ENCODE assay signal across 8 cellular contexts in the genomic region with DNA sequence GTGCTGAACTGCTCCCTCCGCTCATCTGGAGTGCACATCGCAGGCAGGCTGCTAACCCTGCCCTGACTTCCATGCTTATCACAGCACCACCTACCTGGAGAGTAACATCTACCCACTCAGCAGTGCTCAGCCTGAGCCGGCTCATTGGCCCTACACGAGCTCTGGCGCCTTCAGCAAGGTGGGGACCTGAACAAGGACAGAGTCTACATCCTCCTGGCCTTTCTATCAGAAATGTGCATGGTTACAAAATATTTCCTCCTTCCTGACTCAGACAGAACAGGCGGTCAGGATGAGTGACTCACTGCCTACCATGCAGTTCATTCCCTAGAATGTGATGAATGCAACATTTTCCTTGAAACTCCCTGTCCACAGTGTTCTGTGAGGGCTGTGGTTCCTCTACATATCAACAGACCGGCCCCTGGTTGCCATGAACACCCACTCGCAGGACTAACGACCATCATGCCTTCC. TPM values are rescaled to one million over a fixed set of nuclear protein-coding genes. Genes with fewer than 3 reads are reported as not detected.
DNase-seq lines count a peak whose midpoint lies in the region; ATAC-seq, FAIRE-seq and TF ChIP-seq lines count a peak whose summit lies in the region.

No MANE protein-coding gene starts in this region.

- H3K4me3 ChIP-seq in skeletal muscle tissue (ENCODE audit: low read length in 3 of 3): no peak overlapping the region

- H3K9ac ChIP-seq in skeletal muscle tissue (ENCODE audit: low read depth in 1 of 3, low read length in 3 of 3): no peak overlapping the region

- no peak for TF ChIP-seq POLR2A in H54 (IDR thresholded peaks at IDR 0.05; ENCODE audit: low read depth, low read length)

- peak; percentile 79 for FAIRE-seq in H54 (lab: Jason Lieb, UNC)

- H3K4me3 Mint-ChIP-seq in T-helper 17 cell: no peak overlapping the region

- no peaks in the 10 kb centered on the region for H3K36me3 ChIP-seq in skeletal muscle tissue (ENCODE audit: control insufficient read depth in 3 of 3, insufficient read depth in 3 of 3, low read length in 3 of 3)

- H3K9me3 ChIP-seq in T-helper 17 cell (ENCODE audit: control insufficient read depth, low read length, poor library complexity, severe bottlenecking) (no peaks in the 10 kb centered on the region), skeletal muscle tissue (ENCODE audit: control insufficient read depth in 3 of 3, low read length in 3 of 3) (no peaks in the 10 kb centered on the region)

- H3K27me3 ChIP-seq in skeletal muscle tissue (ENCODE audit: control insufficient read depth in 3 of 3, insufficient read depth in 3 of 3, low read length in 3 of 3): no peaks in the 10 kb centered on the region

- DNase-seq in H54 (ENCODE audit: insufficient read length, low spot score) (peak; percentile 75), T-helper 17 cell (no peak), head of caudate nucleus (peak in 31 of 42 donors; percentile 10 to 77 (median 44)), NCI-H128 (lab: John Stamatoyannopoulos, UW; ENCODE audit: unreplicated experiment) (no peak), NAMALWA (ENCODE audit: low spot score) (no peak), anterior cingulate cortex (lab: John Stamatoyannopoulos, UW) (no peak)

- H3K36me3 Mint-ChIP-seq in T-helper 17 cell (ENCODE audit: low read depth): no peaks in the 10 kb centered on the region

- no peaks in the 10 kb centered on the region for H3K27me3 Mint-ChIP-seq in T-helper 17 cell

- intact Hi-C loops in head of caudate nucleus (cut with DNase I): no loop called here

- H3K27ac Mint-ChIP-seq in T-helper 17 cell: peak overlapping the region; percentile 69

- ATAC-seq in T-helper 17 cell (no peak), GM19351 (IDR thresholded peaks at IDR 0.05; ENCODE audit: unreplicated experiment) (no peak)

- peaks cover 28% of the 10 kb centered on the region for H3K4me1 Mint-ChIP-seq in T-helper 17 cell

- peaks cover 12 to 15% (median 13%) of the 10 kb centered on the region in 3 donors for H3K4me1 ChIP-seq in skeletal muscle tissue (ENCODE audit: control insufficient read depth in 3 of 3, insufficient read depth in 3 of 3, low read length in 3 of 3)

- peak overlapping the region; percentile 28 for H3K27ac ChIP-seq in skeletal muscle tissue (ENCODE audit: low read depth, low read length)

RNA-seq across cellular contexts. Expression of gene C11orf58, which starts 53.1 kb away (rescaled TPM):
- total RNA-seq in T-helper 17 cell (100 to 1,000 TPM; 125 to 138 TPM), skeletal muscle tissue (150 TPM)

Comparison
In these comparisons a context has a peak if more than half of its experiments do, and no peak if none do; other contexts are left out.
1. DNase-seq: peak in H54 (single experiment) and head of caudate nucleus (31 of 42); none in T-helper 17 cell (0 of 3), NCI-H128 (single experiment), NAMALWA (single experiment) and anterior cingulate cortex (0 of 58).